ENCODE assay signal across 8 cellular contexts in the genomic region with DNA sequence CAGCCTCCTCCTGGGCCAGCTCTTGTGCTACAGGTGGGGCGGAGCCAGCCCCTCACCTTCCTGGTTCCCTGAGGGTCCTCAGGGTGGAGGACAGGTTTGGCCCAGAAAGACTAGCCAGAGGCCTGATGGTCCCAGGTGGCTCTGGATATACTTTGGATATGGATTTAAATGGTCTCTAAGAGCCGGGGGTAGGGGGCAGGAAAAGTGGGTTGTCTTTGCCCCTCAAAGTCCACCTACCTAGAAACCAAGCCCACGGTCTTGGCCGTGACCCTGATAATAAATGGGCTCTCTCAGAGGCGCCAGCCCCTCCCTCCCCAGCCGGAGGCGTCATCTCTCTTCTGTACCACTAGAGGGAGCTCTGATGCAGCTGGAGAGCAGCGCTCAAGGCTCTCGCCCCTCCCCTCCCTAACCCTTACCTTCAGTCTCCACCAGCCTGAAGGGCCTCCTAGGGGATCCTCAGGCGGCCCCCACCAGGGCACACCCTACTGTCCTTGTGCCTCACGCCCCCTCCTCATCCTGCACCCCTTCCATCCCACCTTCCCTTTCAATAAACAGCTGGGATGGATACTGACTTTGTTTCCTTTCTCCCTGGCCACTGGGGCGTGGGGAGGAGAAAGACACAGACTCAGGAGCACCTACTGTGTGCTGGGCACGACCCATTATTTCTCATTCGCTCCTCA. TPM values are rescaled to one million over a fixed set of nuclear protein-coding genes. Genes with fewer than 3 reads are reported as not detected.
DNase-seq lines count a peak whose midpoint lies in the region; ATAC-seq and TF ChIP-seq lines count a peak whose summit lies in the region.

No MANE protein-coding gene starts in this region.

- H4K20me1 ChIP-seq in Karpas-422 (ENCODE audit: insufficient read depth, low read depth, low read length) (peaks cover 15% of the 10 kb centered on the region; the same call in 1 of the 2 replicates), fibroblast of lung (ENCODE audit: control insufficient read depth, extremely low read depth, insufficient read depth, low read length) (no peaks in the 10 kb centered on the region)

- ATAC-seq in GM21528 (IDR thresholded peaks at IDR 0.05; ENCODE audit: low FRiP score, unreplicated experiment): peak; percentile 76

- DNase-seq in DMS 273 (lab: John Stamatoyannopoulos, UW; ENCODE audit: unreplicated experiment) (peak; percentile 95), Karpas-422 (peak; percentile 96), OCI-M2 (lab: John Stamatoyannopoulos, UW; ENCODE audit: unreplicated experiment) (peak; percentile 68), fibroblast of lung (ENCODE audit: low read depth in 2 of 2) (peak; percentile 61 to 80), neuronal stem cell (ENCODE audit: low spot score) (peak; percentile 69), superior temporal gyrus (ENCODE audit: extremely low spot score) (peak; percentile 90)
- peak; percentile 82 for DNase-seq in activated T-cell treated with anti-CD3 and anti-CD28 coated beads, Interleukin-2, amount 50 U/mL, for 1 hour

- H3K9ac ChIP-seq in Karpas-422 (ENCODE audit: low read length) (no peak overlapping the region), fibroblast of lung (ENCODE audit: insufficient read depth, low read length) (no peak overlapping the region), neuronal stem cell (ENCODE audit: low read depth, low read length, poor library complexity) (no peak overlapping the region)

- H2AFZ ChIP-seq in Karpas-422 (ENCODE audit: low read length) (no peak overlapping the region), fibroblast of lung (ENCODE audit: low read length) (no peak overlapping the region), neuronal stem cell (ENCODE audit: low read length) (no peak overlapping the region)

- no peak overlapping the region for H4K8ac ChIP-seq in neuronal stem cell (ENCODE audit: low read depth, low read length)

- no peak overlapping the region for H3K4ac ChIP-seq in neuronal stem cell (ENCODE audit: low read length)

- H3K23ac ChIP-seq in neuronal stem cell (ENCODE audit: low read depth, low read length, poor library complexity): no peak overlapping the region

- H3K4me2 ChIP-seq in Karpas-422 (ENCODE audit: low read depth, low read length, poor library complexity, severe bottlenecking) (no peak overlapping the region), fibroblast of lung (ENCODE audit: extremely low read depth, insufficient read depth, low read length) (no peak overlapping the region), neuronal stem cell (ENCODE audit: insufficient read depth, low read length, poor library complexity, severe bottlenecking) (no peak overlapping the region)

- no peaks in the 10 kb centered on the region for H3K79me2 ChIP-seq in Karpas-422 (ENCODE audit: low read length)
- no peaks in the 10 kb centered on the region for H3K79me2 ChIP-seq in fibroblast of lung (ENCODE audit: control insufficient read depth, insufficient read depth, low read length)

- H3K79me1 ChIP-seq in neuronal stem cell (ENCODE audit: low read depth, low read length): peaks cover 2% of the 10 kb centered on the region

- no peak overlapping the region for H4K91ac ChIP-seq in neuronal stem cell (ENCODE audit: low read depth, low read length, poor library complexity)

- no peak overlapping the region for H3K4me3 ChIP-seq in Karpas-422 (ENCODE audit: low read length)
- H3K4me3 ChIP-seq in fibroblast of lung (replicated peaks in 1 of 4; ENCODE audit: control extremely low read depth in 1 of 4, insufficient read depth in 1 of 4, low read depth in 3 of 4, low read length in 4 of 4): no peak overlapping the region
- H3K4me3 ChIP-seq in neuronal stem cell (ENCODE audit: low read length in 2 of 2): no peak overlapping the region

- no peak overlapping the region for H2BK15ac ChIP-seq in neuronal stem cell (ENCODE audit: low read length)

- no peaks in the 10 kb centered on the region for H3K9me3 ChIP-seq in Karpas-422 (ENCODE audit: low read length)
- no peaks in the 10 kb centered on the region for H3K9me3 ChIP-seq in fibroblast of lung (ENCODE audit: control insufficient read depth, insufficient read depth, low read depth, low read length)
- H3K9me3 ChIP-seq in neuronal stem cell (replicated peaks in 1 of 2; ENCODE audit: control insufficient read depth in 2 of 2, insufficient read depth in 1 of 2, low read depth in 1 of 2, low read length in 2 of 2): no peaks in the 10 kb centered on the region

- peak; percentile 89 to 91 for TF ChIP-seq CTCF in fibroblast of lung (conservative IDR thresholded peaks at IDR 0.05 in 1 of 2, IDR thresholded peaks at IDR 0.05 in 1 of 2; ENCODE audit: low read depth in 1 of 2, low read length in 2 of 2)

- peaks cover 3% of the 10 kb centered on the region; the same call in 1 of the 2 replicates for H3K36me3 ChIP-seq in Karpas-422 (ENCODE audit: insufficient read depth, low read length)
- H3K36me3 ChIP-seq in fibroblast of lung (ENCODE audit: control insufficient read depth, insufficient read depth, low read length): peaks cover 13% of the 10 kb centered on the region
- peaks cover 3 to 22% of the 10 kb centered on the region in 2 donors for H3K36me3 ChIP-seq in neuronal stem cell (replicated peaks in 1 of 2; ENCODE audit: control insufficient read depth in 2 of 2, insufficient read depth in 2 of 2, low read length in 2 of 2)

- no peaks in the 10 kb centered on the region for H3K27me3 ChIP-seq in Karpas-422 (ENCODE audit: low read length)
- H3K27me3 ChIP-seq in fibroblast of lung (ENCODE audit: control insufficient read depth, insufficient read depth, low read length): no peaks in the 10 kb centered on the region
- H3K27me3 ChIP-seq in neuronal stem cell (ENCODE audit: control insufficient read depth in 3 of 3, insufficient read depth in 3 of 3, low read depth in 1 of 3, low read length in 3 of 3): no peaks in the 10 kb centered on the region

- H2BK12ac ChIP-seq in neuronal stem cell (ENCODE audit: low read length): no peak overlapping the region

- no peak overlapping the region for H2AK5ac ChIP-seq in neuronal stem cell (ENCODE audit: low read depth, low read length)

- no CpG with 5 or more reads among the region's 14 CpGs for WGBS in neuronal stem cell (ENCODE audit: extremely low coverage in 2 of 2, insufficient read length in 2 of 2, insufficient replicate concordance in 1 of 2), 2 donors

- H2BK120ac ChIP-seq in neuronal stem cell (ENCODE audit: low read depth, low read length): no peak overlapping the region

- H3K27ac ChIP-seq in Karpas-422 (ENCODE audit: low read length) (no peak overlapping the region), fibroblast of lung (ENCODE audit: insufficient read depth, low read length) (no peak overlapping the region), neuronal stem cell (replicated peaks; ENCODE audit: low read length) (no peak overlapping the region)

- H3K14ac ChIP-seq in neuronal stem cell (ENCODE audit: low read length): no peak overlapping the region

- H3K9me2 ChIP-seq in Karpas-422 (replicated peaks; ENCODE audit: insufficient read depth, low read length): no peaks in the 10 kb centered on the region

- H3K4me1 ChIP-seq in Karpas-422 (ENCODE audit: low read length): peaks cover 18% of the 10 kb centered on the region
- no peaks in the 10 kb centered on the region for H3K4me1 ChIP-seq in fibroblast of lung (ENCODE audit: control insufficient read depth, extremely low read depth, insufficient read depth, low read length)
- H3K4me1 ChIP-seq in neuronal stem cell (ENCODE audit: control insufficient read depth in 2 of 2, insufficient read depth in 1 of 2, low read depth in 1 of 2, low read length in 2 of 2): peaks cover 0 to 2% of the 10 kb centered on the region in 2 donors

- no peak overlapping the region for H3K18ac ChIP-seq in neuronal stem cell (ENCODE audit: low read length)

- H2BK5ac ChIP-seq in neuronal stem cell (ENCODE audit: low read length): no peak overlapping the region

RNA-seq across cellular contexts. Expression of gene NRSN2, which starts 7.5 kb away (rescaled TPM):
- 18.2 and 28.3 TPM in 2 replicates for total RNA-seq in Karpas-422 (2014; rRNA removed; shearing (Covaris generic); ENCODE audit: low replicate concordance)
- 23.1 and 34.5 TPM in 2 replicates for total RNA-seq in fibroblast of lung
- 56.0 and 60.5 TPM in 2 replicates for polyA plus RNA-seq in fibroblast of lung
- 67.4 and 75.8 TPM in 2 replicates for polyA plus RNA-seq in fibroblast of lung (2012)
- 82.9 and 98.7 TPM in 2 replicates for polyA minus RNA-seq in fibroblast of lung (ENCODE audit: low replicate concordance)
- polyA plus RNA-seq in neuronal stem cell (2013, experiment 1 of 2): 27.7 TPM
- 26.1 TPM for polyA plus RNA-seq in neuronal stem cell (2013, experiment 2 of 2)

RNA-seq across cellular contexts. Expression of gene TRIB3, which starts 26.1 kb away (rescaled TPM):
- total RNA-seq in Karpas-422 (2014; rRNA removed; shearing (Covaris generic); ENCODE audit: low replicate concordance): 122 and 197 TPM in 2 replicates
- 194 and 202 TPM in 2 replicates for total RNA-seq in fibroblast of lung
- polyA plus RNA-seq in fibroblast of lung: 13.3 and 23.4 TPM in 2 replicates
- polyA plus RNA-seq in fibroblast of lung (2012): 13.6 and 26.7 TPM in 2 replicates
- polyA minus RNA-seq in fibroblast of lung (ENCODE audit: low replicate concordance): 12.4 and 25.7 TPM in 2 replicates
- polyA plus RNA-seq in neuronal stem cell (2013, experiment 1 of 2): 5.1 TPM
- 4.6 TPM for polyA plus RNA-seq in neuronal stem cell (2013, experiment 2 of 2)

RNA-seq across cellular contexts. Expression of gene SOX12, which starts 29.1 kb away (rescaled TPM):
- 8.3 and 18.0 TPM in 2 replicates for total RNA-seq in Karpas-422 (2014; rRNA removed; shearing (Covaris generic); ENCODE audit: low replicate concordance)
- 5.6 and 7.3 TPM in 2 replicates for total RNA-seq in fibroblast of lung
- polyA plus RNA-seq in fibroblast of lung: 4.0 and 4.7 TPM in 2 replicates
- polyA plus RNA-seq in fibroblast of lung (2012): 14.3 and 15.4 TPM in 2 replicates
- 6.5 and 6.6 TPM in 2 replicates for polyA minus RNA-seq in fibroblast of lung (ENCODE audit: low replicate concordance)
- polyA plus RNA-seq in neuronal stem cell (2013, experiment 1 of 2): 52.4 TPM
- 51.5 TPM for polyA plus RNA-seq in neuronal stem cell (2013, experiment 2 of 2)

RNA-seq across cellular contexts. Expression of gene RBCK1, which starts 53.7 kb away (rescaled TPM):
- total RNA-seq in Karpas-422 (2014; rRNA removed; shearing (Covaris generic); ENCODE audit: low replicate concordance): 96.6 and 142 TPM in 2 replicates
- total RNA-seq in fibroblast of lung: 81.7 and 89.0 TPM in 2 replicates
- polyA plus RNA-seq in fibroblast of lung: 35.2 and 36.3 TPM in 2 replicates
- 75.4 and 89.7 TPM in 2 replicates for polyA plus RNA-seq in fibroblast of lung (2012)
- polyA minus RNA-seq in fibroblast of lung (ENCODE audit: low replicate concordance): 155 and 234 TPM in 2 replicates
- 33.0 TPM for polyA plus RNA-seq in neuronal stem cell (2013, experiment 1 of 2)
- 31.6 TPM for polyA plus RNA-seq in neuronal stem cell (2013, experiment 2 of 2)

RNA-seq across cellular contexts. Expression of gene ZCCHC3, which starts 57.1 kb away (rescaled TPM):
- total RNA-seq in Karpas-422 (2014; rRNA removed; shearing (Covaris generic); ENCODE audit: low replicate concordance): 20.6 and 22.2 TPM in 2 replicates
- total RNA-seq in fibroblast of lung: 11.6 and 11.8 TPM in 2 replicates
- polyA plus RNA-seq in fibroblast of lung: 8.7 TPM in 2 replicates
- polyA plus RNA-seq in fibroblast of lung (2012): 8.1 and 8.7 TPM in 2 replicates
- polyA minus RNA-seq in fibroblast of lung (ENCODE audit: low replicate concordance): 3.7 and 6.8 TPM in 2 replicates
- polyA plus RNA-seq in neuronal stem cell (2013, experiment 1 of 2): 40.2 TPM
- polyA plus RNA-seq in neuronal stem cell (2013, experiment 2 of 2): 40.1 TPM
